1 cellular context compared by ENCODE assay signal in genomic region chr2:24382363-24383021, GRCh38.
TF ChIP-seq lines count a peak whose summit lies in the region.

No MANE protein-coding gene starts in this region.

TF ChIP-seq in GM23338, 12 proteins besides CTCF, POLR2A, EP300 and RAD21 (continued from another document):
- TF ChIP-seq ZNF462 (CRISPR knock-in tag; IDR thresholded peaks at IDR 0.05) (no peak), EZH2 (IDR thresholded peaks at IDR 0.05; ENCODE audit: low read depth, unreplicated experiment) (no peak), ZNF331 (CRISPR knock-in tag; IDR thresholded peaks at IDR 0.05; ENCODE audit: low read depth) (no peak), POLR2AphosphoS5 (IDR thresholded peaks at IDR 0.05; ENCODE audit: low read depth) (no peak)
TF ChIP-seq in GM23338: peak in this region for 0.
